24 cellular contexts compared by ENCODE assay signal in genomic region chr9:79616013-79616412, GRCh38. TPM values are rescaled to one million over a fixed set of nuclear protein-coding genes. Genes with fewer than 3 reads are reported as not detected.
A peak's percentile ranks its signal among the peaks of the same experiment; 100 is the strongest.
DNase-seq lines count a peak whose midpoint lies in the region; ATAC-seq and TF ChIP-seq lines count a peak whose summit lies in the region.
"Had no signal": no experiment of that assay in that cellular context is flagged by ENCODE, and none has a peak within 500 bp of the region (broad histone marks: within the 10 kb centered on the region; RNA-seq: fewer than 3 reads in every experiment).

No MANE protein-coding gene starts in this region.

- H3K27ac ChIP-seq in BLaER1 treated with 17β-estradiol and CSF1 and Interleukin-3, amounts not matched to agents 10 nM and 100 nM = peak overlapping the region in 9 of 11 experiments; percentile 24 to 98 (median 93); a peak in 18 of 22 replicates
- H3K27ac ChIP-seq in muscle layer of duodenum (ENCODE audit: low read length) = peak overlapping the region; percentile 35
- no peak overlapping the region for H3K27ac ChIP-seq in Peyer's patch
- H3K27ac ChIP-seq: pancreas, tibial nerve, VCaP had no signal

- H3K36me3 ChIP-seq in BLaER1 treated with 17β-estradiol and CSF1 and Interleukin-3, amounts not matched to agents 10 nM and 100 nM = peaks cover 0 to 78% (median 63%) of the 10 kb centered on the region in 11 experiments; a peak in 20 of 22 replicates
- H3K36me3 ChIP-seq in adipocyte (ENCODE audit: control insufficient read depth, insufficient read depth, low read length, severe bottlenecking) (no peaks in the 10 kb centered on the region), muscle layer of duodenum (ENCODE audit: control insufficient read depth in 1 of 2, insufficient read depth in 2 of 2, low read length in 2 of 2) (no peaks in the 10 kb centered on the region), Peyer's patch (no peaks in the 10 kb centered on the region)
- H3K36me3 ChIP-seq: esophagus squamous epithelium, pancreas, tibial nerve had no signal

- H3K9me3 Mint-ChIP-seq in HFFc6 = no peaks in the 10 kb centered on the region
- H3K9me3 Mint-ChIP-seq: H9, naive B cell had no signal

- H3K4me1 Mint-ChIP-seq in HFFc6 (ENCODE audit: low read depth) = peaks cover 85% of the 10 kb centered on the region

- TF ChIP-seq CTCF in HFFc6 (IDR thresholded peaks at IDR 0.05) (no peak), Peyer's patch (IDR thresholded peaks at IDR 0.05) (no peak)

- H3K27me3 ChIP-seq in BLaER1 treated with 17β-estradiol and CSF1 and Interleukin-3, amounts not matched to agents 10 nM and 100 nM = no peaks in the 10 kb centered on the region
- H3K27me3 ChIP-seq in adipocyte (replicated peaks; ENCODE audit: control insufficient read depth, insufficient read depth, low read length) = no peaks in the 10 kb centered on the region
- no peaks in the 10 kb centered on the region for H3K27me3 ChIP-seq in muscle layer of duodenum (ENCODE audit: low read depth, low read length)
- no peaks in the 10 kb centered on the region for H3K27me3 ChIP-seq in Peyer's patch
- H3K27me3 ChIP-seq: esophagus squamous epithelium, pancreas, sigmoid colon, tibial nerve had no signal

- H3K4me1 ChIP-seq in BLaER1 treated with 17β-estradiol and CSF1 and Interleukin-3, amounts not matched to agents 10 nM and 100 nM = peaks cover 70 to 90% (median 75%) of the 10 kb centered on the region in 10 experiments
- peaks cover 63% of the 10 kb centered on the region for H3K4me1 ChIP-seq in adipocyte (ENCODE audit: control insufficient read depth, insufficient read depth, low read length)
- H3K4me1 ChIP-seq in muscle layer of duodenum (ENCODE audit: control insufficient read depth in 1 of 2, insufficient read depth in 2 of 2, low read length in 2 of 2) = peaks cover 7 to 40% of the 10 kb centered on the region in 2 donors
- H3K4me1 ChIP-seq in Peyer's patch = peaks cover 0 to 23% (median 0%) of the 10 kb centered on the region in 4 donors

- H3K36me3 Mint-ChIP-seq in HFFc6 (ENCODE audit: low read depth) = peaks cover 73% of the 10 kb centered on the region

- H3K27ac Mint-ChIP-seq in HFFc6 = peak overlapping the region; percentile 64
- H3K27ac Mint-ChIP-seq: naive B cell had no signal

- DNase-seq in HFFc6 = peak; percentile 43
- peak; percentile 36 for DNase-seq in adipocyte (ENCODE audit: low read depth)
- DNase-seq in NCI-H1417 treated with DMSO at 0.1 percent for 48 hours (lab: John Stamatoyannopoulos, UW) = no peak
- no peak for DNase-seq in Peyer's patch
- DNase-seq: activated gamma-delta T cell treated with Interleukin-2 at 50 U/mL for 16 hours; AML-193; amygdala; central memory CD4-positive, alpha-beta T cell; effector CD4-positive, alpha-beta T cell; esophagus squamous epithelium; H9; naive B cell; NCI-H187; NCI-H345; pancreas; sigmoid colon; stimulated activated CD4-positive, alpha-beta T cell treated with anti-CD3 and anti-CD28 coated beads, Interleukin-2, amount 100 ng/mL, for 24 hours; stimulated activated naive CD8-positive, alpha-beta T cell treated with anti-CD3 and anti-CD28 coated beads, Interleukin-15, Interleukin-2, amounts not matched to agents 100 U/mL and 50 U/mL, for 24 hours had no signal

- peaks cover 0 to 65% (median 0%) of the 10 kb centered on the region in 11 experiments; a peak in 6 of 22 replicates for H4K20me1 ChIP-seq in BLaER1 treated with 17β-estradiol and CSF1 and Interleukin-3, amounts not matched to agents 10 nM and 100 nM

- no peak overlapping the region for H3K4me3 ChIP-seq in BLaER1 treated with 17β-estradiol and CSF1 and Interleukin-3, amounts not matched to agents 10 nM and 100 nM
- no peak overlapping the region for H3K4me3 ChIP-seq in adipocyte (ENCODE audit: low read length)
- H3K4me3 ChIP-seq in muscle layer of duodenum (ENCODE audit: low read depth in 1 of 2, low read length in 2 of 2) = no peak overlapping the region
- H3K4me3 ChIP-seq in Peyer's patch = no peak overlapping the region
- H3K4me3 ChIP-seq: esophagus squamous epithelium, pancreas, sigmoid colon, tibial nerve had no signal

- H3K27me3 Mint-ChIP-seq in HFFc6 (ENCODE audit: insufficient read depth) = no peaks in the 10 kb centered on the region; the same call in none of the 2 replicates
- H3K27me3 Mint-ChIP-seq: naive B cell had no signal

- peak overlapping the region; percentile 13 for H3K4me3 Mint-ChIP-seq in HFFc6
- H3K4me3 Mint-ChIP-seq: H9, naive B cell had no signal

- peaks cover 0 to 5% (median 0%) of the 10 kb centered on the region in 11 experiments; a peak in 1 of 22 replicates for H3K9me3 ChIP-seq in BLaER1 treated with 17β-estradiol and CSF1 and Interleukin-3, amounts not matched to agents 10 nM and 100 nM (replicated peaks in 1 of 11)
- H3K9me3 ChIP-seq in adipocyte (ENCODE audit: control insufficient read depth, low read length) (no peaks in the 10 kb centered on the region), muscle layer of duodenum (ENCODE audit: control insufficient read depth in 1 of 2, low read length in 2 of 2) (no peaks in the 10 kb centered on the region), Peyer's patch (no peaks in the 10 kb centered on the region)
- H3K9me3 ChIP-seq: esophagus squamous epithelium, pancreas, sigmoid colon, tibial nerve had no signal

- ATAC-seq in GM18858 (IDR thresholded peaks at IDR 0.05; ENCODE audit: unreplicated experiment) (no peak), HG03460 (IDR thresholded peaks at IDR 0.05; ENCODE audit: unreplicated experiment) (no peak)
- ATAC-seq: pancreas; stimulated activated naive CD8-positive, alpha-beta T cell treated with anti-CD3 and anti-CD28 coated beads, Interleukin-15, Interleukin-2, amounts not matched to agents 100 U/mL and 50 U/mL, for 24 hours had no signal

- no peak for TF ChIP-seq POLR2A in Peyer's patch (IDR thresholded peaks at IDR 0.05)

- peak overlapping the region; percentile 1 to 91 (median 81); a peak in 18 of 22 replicates for H3K4me2 ChIP-seq in BLaER1 treated with 17β-estradiol and CSF1 and Interleukin-3, amounts not matched to agents 10 nM and 100 nM

- H3K9ac ChIP-seq in BLaER1 treated with 17β-estradiol and CSF1 and Interleukin-3, amounts not matched to agents 10 nM and 100 nM = peak overlapping the region in 3 of 11 experiments; percentile 6 to 18 (median 16); a peak in 4 of 22 replicates
- no peak overlapping the region for H3K9ac ChIP-seq in adipocyte (ENCODE audit: low read length)

RNA-seq across cellular contexts. Expression of gene TLE4, which starts 44.2 kb away (rescaled TPM):
- 100 to 1,000 TPM; 126 to 186 (median 139) TPM for total RNA-seq in HFFc6 (2021; fragmentation: NEBNext Ultra II Directional; extraction: Animal tissue kit (Norgen Biotek cat#: 25700))
- 10 to 100 TPM; 26.1 to 85.0 (median 43.0) TPM for total RNA-seq in Peyer's patch

Comparison
In these comparisons a context has a peak if more than half of its experiments do, and no peak if none do; other contexts are left out.
1. H3K27ac ChIP-seq: peak in BLaER1 treated with 17β-estradiol and CSF1 and Interleukin-3, amounts not matched to agents 10 nM and 100 nM (9 of 11) and muscle layer of duodenum (single experiment); none in Peyer's patch (0 of 4).
2. DNase-seq: peak in HFFc6 (single experiment) and adipocyte (single experiment); none in NCI-H1417 treated with DMSO at 0.1 percent for 48 hours (single experiment) and Peyer's patch (0 of 3).